7 cellular contexts compared by ENCODE assay signal in genomic region chr12:22334696-22335290, GRCh38. TPM values are rescaled to one million over a fixed set of nuclear protein-coding genes. Genes with fewer than 3 reads are reported as not detected.
DNase-seq lines count a peak whose midpoint lies in the region; ATAC-seq and TF ChIP-seq lines count a peak whose summit lies in the region.

A gene with protein sequence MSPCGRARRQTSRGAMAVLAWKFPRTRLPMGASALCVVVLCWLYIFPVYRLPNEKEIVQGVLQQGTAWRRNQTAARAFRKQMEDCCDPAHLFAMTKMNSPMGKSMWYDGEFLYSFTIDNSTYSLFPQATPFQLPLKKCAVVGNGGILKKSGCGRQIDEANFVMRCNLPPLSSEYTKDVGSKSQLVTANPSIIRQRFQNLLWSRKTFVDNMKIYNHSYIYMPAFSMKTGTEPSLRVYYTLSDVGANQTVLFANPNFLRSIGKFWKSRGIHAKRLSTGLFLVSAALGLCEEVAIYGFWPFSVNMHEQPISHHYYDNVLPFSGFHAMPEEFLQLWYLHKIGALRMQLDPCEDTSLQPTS (minus strand): TSS chr12:22334707. CDS start chr12:22334232, 475 bp downstream.

- DNase-seq in T-helper 1 cell (peak; percentile 48 to 76 (median 65)), ascending aorta (ENCODE audit: low spot score in 2 of 2) (peak in 1 of 2 donors; percentile 63), iPS DF 6.9 (ENCODE audit: low read depth, low spot score) (no peak), skeletal muscle cell (ENCODE audit: low read depth) (no peak)

- ATAC-seq in GM18868 (IDR thresholded peaks at IDR 0.05; ENCODE audit: unreplicated experiment) (peak; percentile 7), HG03108 (IDR thresholded peaks at IDR 0.05; ENCODE audit: unreplicated experiment) (peak; percentile 7), HG02870 (IDR thresholded peaks at IDR 0.05; ENCODE audit: unreplicated experiment) (no peak)

- peak within 1 kb of the TSS; percentile 2 to 9 for H3K27ac ChIP-seq in ascending aorta
- H3K27ac ChIP-seq in iPS DF 6.9 (ENCODE audit: low read length) = no peak within 1 kb of the TSS

- H3K4me3 ChIP-seq in ascending aorta (peak within 1 kb of the TSS; percentile 59 to 73), iPS DF 6.9 (ENCODE audit: low read length) (peak within 1 kb of the TSS; percentile 50; the same call in 1 of the 2 replicates), skeletal muscle cell (ENCODE audit: low read depth, low read length) (peak within 1 kb of the TSS; percentile 63)

- intact Hi-C loops in ascending aorta (cut with DNase I) = loop anchor here (1.0 to 5.0 kb wide), 4 partner anchors 57 to 251 kb away; no protein-coding TSS in a partner anchor

- no peak for TF ChIP-seq CTCF in ascending aorta (IDR thresholded peaks at IDR 0.05)

- WGBS in iPS DF 6.9 (ENCODE audit: insufficient coverage, insufficient read length) = no CpG with 5 or more reads among the region's 50 CpGs

- H3K36me3 ChIP-seq in ascending aorta (no peaks in the 10 kb centered on the region), iPS DF 6.9 (ENCODE audit: control insufficient read depth, insufficient read depth, low read length) (no peaks in the 10 kb centered on the region)

- H3K9me3 ChIP-seq in ascending aorta = no peaks in the 10 kb centered on the region
- no peaks in the 10 kb centered on the region for H3K9me3 ChIP-seq in iPS DF 6.9 (ENCODE audit: control insufficient read depth, insufficient read depth, low read length)

- no peaks in the 10 kb centered on the region for H3K4me1 ChIP-seq in ascending aorta
- 0 out of 2 replicates have a peak, but pooled peaks cover 2% of the 10 kb centered on the region for H3K4me1 ChIP-seq in iPS DF 6.9 (ENCODE audit: control insufficient read depth, insufficient read depth, low read length)

- H3K27me3 ChIP-seq in ascending aorta (no peaks in the 10 kb centered on the region), iPS DF 6.9 (ENCODE audit: control insufficient read depth, insufficient read depth, low read length) (peaks cover 14% of the 10 kb centered on the region)

RNA-seq across cellular contexts. Expression of the gene that starts here (rescaled TPM):
- total RNA-seq in ascending aorta = 9.7 TPM

Comparison
In these comparisons a context has a peak if more than half of its experiments do, and no peak if none do; other contexts are left out.
1. DNase-seq: peak in T-helper 1 cell (5 of 5); none in iPS DF 6.9 (single experiment) and skeletal muscle cell (single experiment).
2. Peak in every context shown above with its lines, with median percentiles within 50 percentile points of each other: H3K4me3 ChIP-seq.